ENCODE assay signal across 15 cellular contexts in the genomic region with DNA sequence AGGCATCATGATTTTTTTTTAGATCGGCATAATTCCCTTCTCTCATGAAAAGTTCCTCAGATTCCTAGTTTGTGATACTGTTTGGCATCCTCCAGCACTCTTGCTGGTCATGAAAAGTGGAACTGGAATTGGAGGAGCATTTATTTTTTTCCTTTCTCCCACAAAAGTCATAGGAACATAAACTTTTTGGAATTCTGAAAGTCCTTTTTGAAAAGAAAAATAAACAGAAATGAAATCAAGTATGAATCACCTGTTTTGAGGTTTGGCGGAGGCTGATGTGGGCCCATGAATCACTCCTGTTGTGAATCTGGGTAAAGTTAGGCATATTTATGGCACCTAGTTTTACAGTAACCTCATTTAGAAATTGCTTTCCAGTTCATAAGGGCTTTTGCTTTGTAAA. TPM values are rescaled to one million over a fixed set of nuclear protein-coding genes. Genes with fewer than 3 reads are reported as not detected.
DNase-seq lines count a peak whose midpoint lies in the region; ATAC-seq and TF ChIP-seq lines count a peak whose summit lies in the region.
"Had no signal": no experiment of that assay in that cellular context is flagged by ENCODE, and none has a peak within 500 bp of the region (broad histone marks: within the 10 kb centered on the region; RNA-seq: fewer than 3 reads in every experiment).

No MANE protein-coding gene starts in this region.

- in situ Hi-C loops in mammary epithelial cell (cut with MboI; ENCODE audit: low sequenced_read_pairs in 2 of 2): no loop called here
- in situ Hi-C loops in ACHN (cut with HindIII; ENCODE audit: low pct_ligation_motif_present, low pct_unique_long_range_greater_than_20kb, low sequenced_read_pairs): no loop called here
- in situ Hi-C loops in gastrocnemius medialis (cut with MboI; ENCODE audit: low sequenced_read_pairs in 4 of 4): no loop called here

- BruUV-seq in A673 (replicated peaks; lab: Mats Ljungman, UMichigan): no TSS peak
- BruUV-seq in mammary epithelial cell (replicated peaks; lab: Mats Ljungman, UMichigan): no TSS peak

- H3K4me1 ChIP-seq in A673 (ENCODE audit: insufficient read depth, low read length, poor library complexity, severe bottlenecking) (peaks cover 41% of the 10 kb centered on the region), mammary epithelial cell (ENCODE audit: insufficient read depth, low read length) (no peaks in the 10 kb centered on the region), left lung (no peaks in the 10 kb centered on the region), gastrocnemius medialis (peaks cover 5 to 7% of the 10 kb centered on the region in 2 donors)

- CTCF ChIA-PET in A673 (lab: Charles Lee): no interaction called here
- CTCF ChIA-PET in mammary epithelial cell (lab: Charles Lee; ENCODE audit: low non-redundant PET): no interaction called here

- no peak overlapping the region for H3K9ac ChIP-seq in mammary epithelial cell (ENCODE audit: insufficient read depth, low read length)

- DNase-seq in A673 (ENCODE audit: low spot score) (no peak), HS-5 (ENCODE audit: low read depth) (peak; percentile 41), mammary epithelial cell (peak; percentile 22), left lung (no peak), cerebellum (ENCODE audit: low spot score) (no peak), ACHN (no peak), gastrocnemius medialis (no peak)
- DNase-seq: activated CD4-positive, alpha-beta T cell treated with anti-CD3 and anti-CD28 coated beads for 1 hour; activated T-cell treated with anti-CD3 and anti-CD28 coated beads, Interleukin-2, amount 50 U/mL, for 4 hours; AML-193; DMS53; NCI-H2029; nephron progenitor cell; NK-92 treated with Interleukin-12 subunit alpha and Interleukin-12 subunit beta, amount 100 ng/mL, for 24 hours had no signal

- peak; percentile 30 for ATAC-seq in left lung
- no peak for ATAC-seq in GM21786 (IDR thresholded peaks at IDR 0.05; ENCODE audit: unreplicated experiment)
- ATAC-seq in gastrocnemius medialis: no peak
- ATAC-seq: activated T-cell treated with anti-CD3 and anti-CD28 coated beads, Interleukin-2, amount 50 U/mL, for 4 hours had no signal

- H3K79me2 ChIP-seq in mammary epithelial cell (ENCODE audit: insufficient read depth, low read length): no peaks in the 10 kb centered on the region

- intact Hi-C loops in A673 (cut with micrococcal nuclease; ENCODE audit: unreplicated experiment): no loop called here
- intact Hi-C loops in mammary epithelial cell (cut with micrococcal nuclease): no loop called here
- intact Hi-C loops in left lung (cut with DNase I): no loop called here
- intact Hi-C loops in gastrocnemius medialis (cut with DNase I; ENCODE audit: low total_unique reads): no loop called here

- H3K36me3 ChIP-seq in A673 (ENCODE audit: insufficient read depth, low read length, poor library complexity, severe bottlenecking): peaks cover 31% of the 10 kb centered on the region
- H3K36me3 ChIP-seq in mammary epithelial cell (ENCODE audit: insufficient read depth, low read length): no peaks in the 10 kb centered on the region
- H3K36me3 ChIP-seq in left lung: no peaks in the 10 kb centered on the region
- no peaks in the 10 kb centered on the region for H3K36me3 ChIP-seq in gastrocnemius medialis

- no peak overlapping the region for H3K4me2 ChIP-seq in mammary epithelial cell (ENCODE audit: insufficient read depth, low read depth, low read length)

- dilution Hi-C loops in mammary epithelial cell (cut with HindIII; ENCODE audit: low sequenced_read_pairs): no loop called here

- H3K4me3 ChIP-seq in A673 (ENCODE audit: low read depth, low read length, poor library complexity, severe bottlenecking): no peak overlapping the region
- H3K4me3 ChIP-seq in mammary epithelial cell (replicated peaks in 1 of 3; ENCODE audit: insufficient read depth in 1 of 3, low read depth in 2 of 3, low read length in 3 of 3): no peak overlapping the region
- H3K4me3 ChIP-seq in left lung: no peak overlapping the region
- H3K4me3 ChIP-seq in gastrocnemius medialis: no peak overlapping the region

- H3K27ac ChIP-seq in A673 (ENCODE audit: low read depth, low read length, poor library complexity, severe bottlenecking) (peak overlapping the region; percentile 85), mammary epithelial cell (ENCODE audit: insufficient read depth, low read depth, low read length) (no peak overlapping the region), left lung (no peak overlapping the region), gastrocnemius medialis (no peak overlapping the region)

- H3K27me3 ChIP-seq in A673 (replicated peaks; ENCODE audit: insufficient read depth, low read depth, low read length, poor library complexity): no peaks in the 10 kb centered on the region
- no peaks in the 10 kb centered on the region for H3K27me3 ChIP-seq in mammary epithelial cell (ENCODE audit: insufficient read depth, low read length)
- no peaks in the 10 kb centered on the region for H3K27me3 ChIP-seq in left lung
- H3K27me3 ChIP-seq in gastrocnemius medialis: no peaks in the 10 kb centered on the region

- 57% methylated on average over 2 of the region's 2 CpGs for WGBS in mammary epithelial cell (ENCODE audit: low coverage, missing lambda C conversion rate)

- no peak for TF ChIP-seq POLR2A in gastrocnemius medialis (IDR thresholded peaks at IDR 0.05)

- H3K9me3 ChIP-seq in A673 (ENCODE audit: low read depth, low read length, poor library complexity, severe bottlenecking) (peaks cover 6% of the 10 kb centered on the region), mammary epithelial cell (replicated peaks; ENCODE audit: insufficient read depth, low read length) (no peaks in the 10 kb centered on the region), left lung (no peaks in the 10 kb centered on the region), gastrocnemius medialis (no peaks in the 10 kb centered on the region)

- POLR2A ChIA-PET in A673 (lab: Charles Lee; ENCODE audit: low non-redundant PET): no interaction called here

- TF ChIP-seq CTCF in A673 (conservative IDR thresholded peaks at IDR 0.05; ENCODE audit: low read depth, low read length): no peak
- no peak for TF ChIP-seq CTCF in mammary epithelial cell (conservative IDR thresholded peaks at IDR 0.05 in 1 of 2, IDR thresholded peaks at IDR 0.05 in 1 of 2; ENCODE audit: extremely low read depth in 1 of 2, insufficient read depth in 1 of 2, low read depth in 1 of 2, low read length in 2 of 2)
- no peak for TF ChIP-seq CTCF in left lung (IDR thresholded peaks at IDR 0.05)
- no peak for TF ChIP-seq CTCF in gastrocnemius medialis (IDR thresholded peaks at IDR 0.05 in 4 of 5, conservative IDR thresholded peaks at IDR 0.05 in 1 of 5)

- no peaks in the 10 kb centered on the region for H4K20me1 ChIP-seq in mammary epithelial cell (ENCODE audit: insufficient read depth, low read length)

- no peak overlapping the region for H2AFZ ChIP-seq in mammary epithelial cell (ENCODE audit: low read depth, low read length)

RNA-seq across cellular contexts. Expression of a gene that starts 17.7 kb away (rescaled TPM):
- total RNA-seq in A673 (2021) (30.0 and 34.1 TPM in 2 replicates), mammary epithelial cell (under 1 TPM in 1 of 2 donors, not detected in 1; under 0.01 TPM), left lung (1 to 10 TPM; 4.0 to 5.7 TPM), cerebellum (16.2 TPM), gastrocnemius medialis (1 to 10 TPM in 1 of 4 donors, under 1 TPM in 2, not detected in 1; 0.13 to 1.5 (median 0.18) TPM)
- not detected for polyA plus RNA-seq in mammary epithelial cell
- polyA minus RNA-seq in mammary epithelial cell: not detected
- total RNA-seq: activated T-cell treated with anti-CD3 and anti-CD28 coated beads, Interleukin-2, amount 50 U/mL, for 4 hours had no signal

Comparison
In these comparisons a context has a peak if more than half of its experiments do, and no peak if none do; other contexts are left out.
1. DNase-seq: peak in HS-5 (single experiment) and mammary epithelial cell (single experiment); none in A673 (single experiment), left lung (0 of 2), cerebellum (single experiment), ACHN (single experiment) and gastrocnemius medialis (0 of 2).